23 cellular contexts compared by ENCODE assay signal in genomic region chr18:49933530-49933929, GRCh38.
DNase-seq lines count a peak whose midpoint lies in the region; ATAC-seq and TF ChIP-seq lines count a peak whose summit lies in the region.
"Had no signal": no experiment of that assay in that cellular context is flagged by ENCODE, and none has a peak within 500 bp of the region (broad histone marks: within the 10 kb centered on the region; RNA-seq: fewer than 3 reads in every experiment).

No MANE protein-coding gene starts in this region.

- ATAC-seq in naive thymus-derived CD4-positive, alpha-beta T cell, result peak; percentile 41
- ATAC-seq in HG03196 (IDR thresholded peaks at IDR 0.05; ENCODE audit: unreplicated experiment), result no peak
- ATAC-seq: effector memory CD8-positive, alpha-beta T cell; naive thymus-derived CD8-positive, alpha-beta T cell; Panc1; right lobe of liver; stimulated activated memory B cell treated with anti-CD40 and anti-IgM and Interleukin-4, amounts not matched to agents 10 μg/mL and 1 μg/mL and 100 μg/mL, for 72 hours had no signal

- CTCF ChIA-PET in naive thymus-derived CD4-positive, alpha-beta T cell (lab: Charles Lee), result no interaction called here
- CTCF ChIA-PET in Calu3 (lab: Charles Lee), result no interaction called here

- no peaks in the 10 kb centered on the region for H3K27me3 ChIP-seq in brain microvascular endothelial cell (replicated peaks)
- H3K27me3 ChIP-seq in naive thymus-derived CD4-positive, alpha-beta T cell (ENCODE audit: control insufficient read depth in 2 of 2, insufficient read depth in 2 of 2, low read length in 2 of 2), result no peaks in the 10 kb centered on the region
- H3K27me3 ChIP-seq: BE2C, pancreas, right lobe of liver, SJCRH30, thyroid gland had no signal

- H3K27ac ChIP-seq in brain microvascular endothelial cell, result peak overlapping the region; percentile 23
- H3K27ac ChIP-seq in naive thymus-derived CD4-positive, alpha-beta T cell (ENCODE audit: low read depth, low read length), result no peak overlapping the region
- H3K27ac ChIP-seq: pancreas, right lobe of liver, SJCRH30, thyroid gland had no signal

- intact Hi-C loops in naive thymus-derived CD4-positive, alpha-beta T cell (cut with micrococcal nuclease), result no loop called here
- intact Hi-C loops in Calu3 (cut with micrococcal nuclease; ENCODE audit: unreplicated experiment), result no loop called here

- no peak overlapping the region for H3K4me3 ChIP-seq in brain microvascular endothelial cell (ENCODE audit: low read depth, low read length)
- no peak overlapping the region for H3K4me3 ChIP-seq in naive thymus-derived CD4-positive, alpha-beta T cell (ENCODE audit: low read length)
- H3K4me3 ChIP-seq: pancreas, right lobe of liver, SJCRH30, thyroid gland had no signal

- no peaks in the 10 kb centered on the region for H3K9me3 ChIP-seq in naive thymus-derived CD4-positive, alpha-beta T cell (ENCODE audit: control insufficient read depth in 2 of 3, low read length in 3 of 3)
- H3K9me3 ChIP-seq: BE2C, pancreas, right lobe of liver, SJCRH30, thyroid gland had no signal

- no peaks in the 10 kb centered on the region for H3K36me3 Mint-ChIP-seq in naive thymus-derived CD4-positive, alpha-beta T cell
- H3K36me3 Mint-ChIP-seq in Calu3 (ENCODE audit: insufficient read depth, unreplicated experiment), result no peaks in the 10 kb centered on the region
- H3K36me3 Mint-ChIP-seq: naive thymus-derived CD8-positive, alpha-beta T cell; stimulated activated memory B cell treated with anti-CD40 and anti-IgM and Interleukin-4, amounts not matched to agents 10 μg/mL and 1 μg/mL and 100 μg/mL, for 72 hours had no signal

- BruUV-seq in Calu3 (replicated peaks; lab: Mats Ljungman, UMichigan), result no TSS peak

- no peaks in the 10 kb centered on the region for H3K9me3 Mint-ChIP-seq in naive thymus-derived CD4-positive, alpha-beta T cell
- H3K9me3 Mint-ChIP-seq in Calu3 (ENCODE audit: low read depth, unreplicated experiment), result no peaks in the 10 kb centered on the region
- H3K9me3 Mint-ChIP-seq: effector memory CD8-positive, alpha-beta T cell; naive thymus-derived CD8-positive, alpha-beta T cell; stimulated activated memory B cell treated with anti-CD40 and anti-IgM and Interleukin-4, amounts not matched to agents 10 μg/mL and 1 μg/mL and 100 μg/mL, for 72 hours had no signal

- H3K4me1 ChIP-seq in naive thymus-derived CD4-positive, alpha-beta T cell (ENCODE audit: control insufficient read depth in 2 of 2, insufficient read depth in 2 of 2, low read length in 2 of 2), result no peaks in the 10 kb centered on the region
- H3K4me1 ChIP-seq: BE2C, pancreas, right lobe of liver, SJCRH30, thyroid gland had no signal

- no peaks in the 10 kb centered on the region for H3K36me3 ChIP-seq in brain microvascular endothelial cell (replicated peaks)
- no peaks in the 10 kb centered on the region for H3K36me3 ChIP-seq in naive thymus-derived CD4-positive, alpha-beta T cell (ENCODE audit: control insufficient read depth in 2 of 3, insufficient read depth in 3 of 3, low read length in 3 of 3)
- H3K36me3 ChIP-seq: BE2C, right lobe of liver, SJCRH30 had no signal

- POLR2A ChIA-PET in naive thymus-derived CD4-positive, alpha-beta T cell (lab: Charles Lee), result no interaction called here

- peaks cover 0 to 15% (median 6%) of the 10 kb centered on the region in 7 donors for H3K4me1 Mint-ChIP-seq in naive thymus-derived CD4-positive, alpha-beta T cell
- no peaks in the 10 kb centered on the region for H3K4me1 Mint-ChIP-seq in Calu3 (ENCODE audit: low read depth, unreplicated experiment)
- H3K4me1 Mint-ChIP-seq: stimulated activated memory B cell treated with anti-CD40 and anti-IgM and Interleukin-4, amounts not matched to agents 10 μg/mL and 1 μg/mL and 100 μg/mL, for 72 hours had no signal

- H3K27ac Mint-ChIP-seq in naive thymus-derived CD4-positive, alpha-beta T cell, result peak overlapping the region in 1 of 9 donors; percentile 18
- no peak overlapping the region for H3K27ac Mint-ChIP-seq in Calu3 (ENCODE audit: unreplicated experiment)
- H3K27ac Mint-ChIP-seq: effector memory CD8-positive, alpha-beta T cell; stimulated activated memory B cell treated with anti-CD40 and anti-IgM and Interleukin-4, amounts not matched to agents 10 μg/mL and 1 μg/mL and 100 μg/mL, for 72 hours had no signal

- H3K4me3 Mint-ChIP-seq in naive thymus-derived CD4-positive, alpha-beta T cell, result no peak overlapping the region
- no peak overlapping the region for H3K4me3 Mint-ChIP-seq in Calu3 (ENCODE audit: low read depth, unreplicated experiment)
- H3K4me3 Mint-ChIP-seq: effector memory CD8-positive, alpha-beta T cell; naive thymus-derived CD8-positive, alpha-beta T cell; stimulated activated memory B cell treated with anti-CD40 and anti-IgM and Interleukin-4, amounts not matched to agents 10 μg/mL and 1 μg/mL and 100 μg/mL, for 72 hours had no signal

- in situ Hi-C loops in brain microvascular endothelial cell (cut with HindIII; ENCODE audit: low pct_ligation_motif_present, low sequenced_read_pairs), result no loop called here

- H3K27me3 Mint-ChIP-seq in naive thymus-derived CD4-positive, alpha-beta T cell, result peaks cover 0 to 7% (median 0%) of the 10 kb centered on the region in 5 donors
- no peaks in the 10 kb centered on the region for H3K27me3 Mint-ChIP-seq in Calu3 (ENCODE audit: unreplicated experiment)

- TF ChIP-seq CTCF in brain microvascular endothelial cell (IDR thresholded peaks at IDR 0.05; ENCODE audit: low read depth, low read length, missing control alignments) (no peak), Calu3 (IDR thresholded peaks at IDR 0.05; ENCODE audit: unreplicated experiment) (no peak)

- DNase-seq in EH (ENCODE audit: low read depth) (peak; percentile 80), HPDE6-E6E7 (ENCODE audit: extremely low spot score) (peak; percentile 22), brain microvascular endothelial cell (peak; percentile 61), Calu3 (no peak), NCI-H2227 treated with DMSO at 0.1 percent for 48 hours (lab: John Stamatoyannopoulos, UW) (no peak)
- DNase-seq in naive thymus-derived CD4-positive, alpha-beta T cell, result no peak
- DNase-seq: activated effector memory CD4-positive, alpha-beta T cell treated with Interleukin-2 at 50 U/mL for 16 hours; amygdala; BE2C; DMS 273 treated with DMSO at 0.1 percent for 48 hours; effector memory CD8-positive, alpha-beta T cell; hippocampal formation; KBM-7; mesendoderm; naive thymus-derived CD8-positive, alpha-beta T cell; NCI-H1694; pancreas; right lobe of liver; SJCRH30; thyroid gland had no signal

Comparison
In these comparisons a context has a peak if more than half of its experiments do, and no peak if none do; other contexts are left out.
1. DNase-seq: peak in EH (single experiment), HPDE6-E6E7 (single experiment) and brain microvascular endothelial cell (single experiment); none in naive thymus-derived CD4-positive, alpha-beta T cell (0 of 9), Calu3 (single experiment) and NCI-H2227 treated with DMSO at 0.1 percent for 48 hours (single experiment).